In genomic region chr1:117695796-117696505, GRCh38 we compare ENCODE assay signal across 9 cellular contexts.
DNase-seq lines count a peak whose midpoint lies in the region; ATAC-seq and TF ChIP-seq lines count a peak whose summit lies in the region.
"Had no signal": no experiment of that assay in that cellular context is flagged by ENCODE, and none has a peak within 500 bp of the region (broad histone marks: within the 10 kb centered on the region; RNA-seq: fewer than 3 reads in every experiment).

No MANE protein-coding gene starts in this region.

- no peaks in the 10 kb centered on the region for H3K27me3 ChIP-seq in H9 (ENCODE audit: insufficient read depth, low read length)
- no peaks in the 10 kb centered on the region for H3K27me3 ChIP-seq in kidney epithelial cell (ENCODE audit: control insufficient read depth, insufficient read depth, low read length)
- no peaks in the 10 kb centered on the region for H3K27me3 ChIP-seq in stomach

- H3K36me3 Mint-ChIP-seq in H9 (ENCODE audit: insufficient read depth in 1 of 3, low read depth in 3 of 3): no peaks in the 10 kb centered on the region

- H3K9ac ChIP-seq in H9 (ENCODE audit: extremely low read depth, insufficient read length, low read length): no peak overlapping the region

- H3K4me1 ChIP-seq in H9 (ENCODE audit: insufficient read depth, low read length) (no peaks in the 10 kb centered on the region), stomach (peaks cover 0 to 18% (median 10%) of the 10 kb centered on the region in 4 donors)

- DNase-seq in H9 (peak; percentile 53), kidney epithelial cell (ENCODE audit: low read depth) (peak; percentile 38), stomach (no peak), OCI-M2 (lab: John Stamatoyannopoulos, UW; ENCODE audit: unreplicated experiment) (no peak), NCI-H1417 (lab: John Stamatoyannopoulos, UW) (no peak)
- DNase-seq in activated CD8-positive, alpha-beta memory T cell treated with anti-CD3 and anti-CD28 coated beads, Interleukin-2, amount 50 U/mL, for 48 hours: no peak
- DNase-seq: DND-41 had no signal

- no peak overlapping the region for H3K4me3 Mint-ChIP-seq in H9

- H2BK120ac ChIP-seq in H9 (ENCODE audit: low read depth, low read length, poor library complexity, severe bottlenecking): no peak overlapping the region

- no peaks in the 10 kb centered on the region; the same call in 1 of the 2 replicates for H3K27me3 Mint-ChIP-seq in H9 (ENCODE audit: low read depth)

- H3K23me2 ChIP-seq in H9 (ENCODE audit: insufficient read length, low read depth, low read length, poor library complexity, severe bottlenecking): no peaks in the 10 kb centered on the region

- H3K27ac ChIP-seq in H9 (ENCODE audit: insufficient read length, low read depth, low read length) (no peak overlapping the region), cingulate gyrus (ENCODE audit: low read depth, low read length) (peak overlapping the region; percentile 79), stomach (peak overlapping the region; percentile 70 to 82 (median 73))

- no peak overlapping the region for H4K5ac ChIP-seq in H9 (ENCODE audit: insufficient read length, low read depth, low read length)

- WGBS in H9 (ENCODE audit: extremely low coverage, insufficient read length, low lambda C conversion rate): no CpG with 5 or more reads among the region's 9 CpGs
- WGBS in stomach, 5 donors: 44 to 73% (median 68%) methylated on average over 9 of the region's 9 CpGs

- H3K36me3 ChIP-seq in kidney epithelial cell (ENCODE audit: control insufficient read depth, insufficient read depth, low read length): no peaks in the 10 kb centered on the region
- no peaks in the 10 kb centered on the region for H3K36me3 ChIP-seq in stomach

- H3T11ph ChIP-seq in H9 (ENCODE audit: low read length): no peak overlapping the region

- H3K9me3 ChIP-seq in H9 (ENCODE audit: control insufficient read depth, low read depth, low read length): no peaks in the 10 kb centered on the region
- H3K9me3 ChIP-seq in stomach: no peaks in the 10 kb centered on the region

- TF ChIP-seq POLR2A in stomach (IDR thresholded peaks at IDR 0.05): no peak

- H3K79me2 ChIP-seq in H9 (ENCODE audit: insufficient read depth, low read length): no peaks in the 10 kb centered on the region

- peaks cover 5 to 7% of the 10 kb centered on the region in 2 experiments for H3K4me1 Mint-ChIP-seq in H9

- ATAC-seq in GM19324 (IDR thresholded peaks at IDR 0.05; ENCODE audit: low FRiP score, unreplicated experiment): no peak

- no peak overlapping the region for H3K4ac ChIP-seq in H9 (ENCODE audit: low read depth, low read length)

- no peak overlapping the region for H2BK15ac ChIP-seq in H9 (ENCODE audit: low read depth, low read length)

- TF ChIP-seq EP300 in stomach (IDR thresholded peaks at IDR 0.05): no peak

- H3K27ac Mint-ChIP-seq in H9: peak overlapping the region in 1 of 3 experiments; percentile 42; a peak in 2 of 7 replicates

- no peak overlapping the region for H3K18ac ChIP-seq in H9 (ENCODE audit: insufficient read length, low read depth, low read length)

- H2BK5ac ChIP-seq in H9 (ENCODE audit: insufficient read length, low read length): no peak overlapping the region

- no peaks in the 10 kb centered on the region for H4K20me1 ChIP-seq in H9 (ENCODE audit: control insufficient read depth, insufficient read depth, insufficient read length)

- H3K14ac ChIP-seq in H9 (ENCODE audit: insufficient read depth, low read length): no peak overlapping the region

- TF ChIP-seq CTCF in H9 (conservative IDR thresholded peaks at IDR 0.05) (no peak), kidney epithelial cell (IDR thresholded peaks at IDR 0.05; ENCODE audit: insufficient read depth, low read length, poor library complexity, severe bottlenecking) (no peak), stomach (IDR thresholded peaks at IDR 0.05) (no peak)

- no peak overlapping the region for H3K4me2 ChIP-seq in H9 (ENCODE audit: insufficient read depth, insufficient read length, low read length)

- intact Hi-C loops in stomach (cut with DNase I; ENCODE audit: low total_unique reads): no loop called here

- H2AK5ac ChIP-seq in H9 (ENCODE audit: insufficient read length, low read length): no peak overlapping the region

- no peak overlapping the region for H2BK20ac ChIP-seq in H9 (ENCODE audit: low read depth, low read length, poor library complexity, severe bottlenecking)

- H2AFZ ChIP-seq in H9 (ENCODE audit: low read length): no peak overlapping the region

- H4K8ac ChIP-seq in H9 (replicated peaks; ENCODE audit: insufficient read length, low read depth, low read length): no peak overlapping the region

- no peak overlapping the region for H3K56ac ChIP-seq in H9 (ENCODE audit: insufficient read length, low read depth, low read length)

- H3K79me1 ChIP-seq in H9 (ENCODE audit: insufficient read depth, low read depth, low read length, poor library complexity, severe bottlenecking): no peaks in the 10 kb centered on the region

- no peak overlapping the region for H4K91ac ChIP-seq in H9 (ENCODE audit: insufficient read length, low read depth, low read length)

- H3K23ac ChIP-seq in H9 (ENCODE audit: insufficient read length, low read depth, low read length): no peak overlapping the region

- H3K4me3 ChIP-seq in kidney epithelial cell (ENCODE audit: low read depth, low read length): no peak overlapping the region
- peak overlapping the region in 1 of 4 donors; percentile 19 for H3K4me3 ChIP-seq in stomach

- H2BK12ac ChIP-seq in H9 (ENCODE audit: insufficient read length, low read depth, low read length): no peak overlapping the region

- H3K9me3 Mint-ChIP-seq in H9: no peaks in the 10 kb centered on the region; a peak in 1 of 5 replicates

Comparison
In these comparisons a context has a peak if more than half of its experiments do, and no peak if none do; other contexts are left out.
1. DNase-seq: peak in H9 (single experiment) and kidney epithelial cell (single experiment); none in stomach (single experiment), OCI-M2 (single experiment), NCI-H1417 (0 of 3) and activated CD8-positive, alpha-beta memory T cell treated with anti-CD3 and anti-CD28 coated beads, Interleukin-2, amount 50 U/mL, for 48 hours (single experiment).